In the genomic region with DNA sequence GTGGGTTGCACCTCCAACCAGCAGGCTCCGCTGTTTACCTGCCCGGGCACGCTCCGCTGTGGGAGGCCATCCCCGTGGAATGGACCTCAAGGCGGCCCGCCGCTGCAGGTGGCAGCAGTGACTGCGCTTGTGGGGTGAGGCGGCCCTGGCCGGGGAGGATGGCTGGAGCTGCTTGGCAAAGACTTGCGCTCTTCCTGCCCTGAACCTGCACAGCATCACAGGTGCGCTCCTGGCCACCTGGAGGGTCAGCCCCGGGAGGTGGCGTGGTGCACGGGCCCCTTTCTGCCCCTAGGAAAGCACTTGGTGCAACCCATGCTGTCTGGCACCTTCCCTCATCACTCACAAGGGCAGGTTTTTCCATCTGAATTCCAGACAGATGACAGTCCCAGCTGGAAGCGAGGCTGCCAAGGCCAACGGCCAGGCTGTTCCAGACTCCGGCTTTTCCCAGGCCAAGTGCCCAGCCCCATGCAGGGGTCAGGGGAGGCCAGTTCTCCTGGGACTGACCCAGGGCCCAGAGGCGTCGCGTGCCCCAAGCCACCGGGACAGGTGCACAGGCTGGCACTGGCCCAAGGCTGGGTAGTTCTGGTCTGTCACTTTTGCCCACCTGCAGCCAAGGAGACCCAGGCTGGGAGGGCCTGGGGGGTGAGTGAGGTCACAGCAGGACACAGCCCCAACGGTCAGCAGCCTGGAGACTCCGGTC, we compare ENCODE assay signal across 12 cellular contexts. TPM values are rescaled to one million over a fixed set of nuclear protein-coding genes. Genes with fewer than 3 reads are reported as not detected.
DNase-seq lines count a peak whose midpoint lies in the region; ATAC-seq and TF ChIP-seq lines count a peak whose summit lies in the region.
"Had no signal": no experiment of that assay in that cellular context is flagged by ENCODE, and none has a peak within 500 bp of the region (broad histone marks: within the 10 kb centered on the region; RNA-seq: fewer than 3 reads in every experiment).

No MANE protein-coding gene starts in this region.

- TF ChIP-seq CTCF in Panc1 (IDR thresholded peaks at IDR 0.05), result no peak; the same call in 1 of the 2 replicates
- TF ChIP-seq CTCF in CD8-positive, alpha-beta T cell (IDR thresholded peaks at IDR 0.05), result no peak

- DNase-seq in Right ventricle myocardium superior (peak; percentile 84), cardiac septum (ENCODE audit: low spot score) (no peak), Panc1 (ENCODE audit: low read depth, low spot score) (no peak), right cardiac atrium (peak; percentile 46 to 89 (median 70)), T-helper 2 cell (no peak)
- DNase-seq in CD8-positive, alpha-beta T cell, result no peak
- DNase-seq in activated CD4-positive, alpha-beta T cell treated with anti-CD3 and anti-CD28 coated beads, Interleukin-2, amount 50 U/mL, for 1 hour, result no peak
- no peak for DNase-seq in stimulated activated CD4-positive, alpha-beta T cell treated with anti-CD3 and anti-CD28 coated beads, Interleukin-15, amount 100 ng/mL, for 24 hours

- in situ Hi-C loops in Panc1 (cut with HindIII; ENCODE audit: low pct_unique_long_range_greater_than_20kb, low sequenced_read_pairs), result no loop called here

- H3K4me3 ChIP-seq in Panc1 (ENCODE audit: low read depth in 2 of 2, low read length in 2 of 2) (peak overlapping the region in 1 of 2 experiments; percentile 2; a peak in 1 of 4 replicates), right cardiac atrium (ENCODE audit: low read length) (no peak overlapping the region)
- H3K4me3 ChIP-seq in CD8-positive, alpha-beta T cell (ENCODE audit: low read depth, low read length), result no peak overlapping the region

- no peaks in the 10 kb centered on the region for H3K36me3 ChIP-seq in Panc1 (ENCODE audit: control insufficient read depth, insufficient read depth, low read length)
- H3K36me3 ChIP-seq in CD8-positive, alpha-beta T cell (ENCODE audit: insufficient read depth, low read length), result no peaks in the 10 kb centered on the region

- H3K27ac ChIP-seq in Panc1 (ENCODE audit: low read length) (peak overlapping the region; percentile 84), right cardiac atrium (ENCODE audit: low read length) (no peak overlapping the region)
- H3K27ac ChIP-seq in CD8-positive, alpha-beta T cell (ENCODE audit: low read depth, low read length), result no peak overlapping the region

- POLR2A ChIA-PET in Panc1 (lab: Charles Lee), result interaction anchor here (0.7 kb wide), 1 partner anchor 130 kb away, joined by 6 read pairs; no protein-coding TSS in a partner anchor
- POLR2A ChIA-PET in CD8-positive, alpha-beta T cell (lab: Charles Lee), result no interaction called here

- peaks cover 3% of the 10 kb centered on the region for H3K4me1 Mint-ChIP-seq in CD8-positive, alpha-beta T cell (ENCODE audit: low read depth)

- H3K9me3 ChIP-seq in Panc1 (ENCODE audit: control insufficient read depth, insufficient read depth, low read depth, low read length) (no peaks in the 10 kb centered on the region), right cardiac atrium (ENCODE audit: control insufficient read depth, low read length) (no peaks in the 10 kb centered on the region)
- no peaks in the 10 kb centered on the region for H3K9me3 ChIP-seq in CD8-positive, alpha-beta T cell (ENCODE audit: low read length)

- peak; percentile 89 for ATAC-seq in Right ventricle myocardium superior (ENCODE audit: poor library complexity)
- ATAC-seq in Panc1, result peak; percentile 82
- ATAC-seq in right cardiac atrium, result peak; percentile 53 to 75
- no peak for ATAC-seq in CD8-positive, alpha-beta T cell

- H3K36me3 Mint-ChIP-seq in CD8-positive, alpha-beta T cell, result no peaks in the 10 kb centered on the region

- 48% methylated on average over 25 of the region's 25 CpGs for WGBS in right cardiac atrium

- H3K27me3 Mint-ChIP-seq in CD8-positive, alpha-beta T cell (ENCODE audit: low read depth), result peaks cover 21% of the 10 kb centered on the region

- intact Hi-C loops in Right ventricle myocardium superior (cut with DNase I), result no loop called here
- intact Hi-C loops in cardiac septum (cut with DNase I), result loop anchor here (1.0 kb wide), 1 partner anchor 22 kb away; no protein-coding TSS in a partner anchor
- intact Hi-C loops in Panc1 (cut with micrococcal nuclease; ENCODE audit: unreplicated experiment), result no loop called here
- intact Hi-C loops in right cardiac atrium (cut with DNase I), result no loop called here
- intact Hi-C loops in CD8-positive, alpha-beta T cell (cut with DNase I, micrococcal nuclease), result no loop called here

- H3K27me3 ChIP-seq in Panc1 (ENCODE audit: control insufficient read depth, insufficient read depth, low read length), result no peaks in the 10 kb centered on the region
- H3K27me3 ChIP-seq in right cardiac atrium (ENCODE audit: control insufficient read depth, insufficient read depth), result no peaks in the 10 kb centered on the region
- H3K27me3 ChIP-seq in CD8-positive, alpha-beta T cell (ENCODE audit: insufficient read depth, low read length), result no peaks in the 10 kb centered on the region

- H3K27ac Mint-ChIP-seq in CD8-positive, alpha-beta T cell, result no peak overlapping the region
- H3K27ac Mint-ChIP-seq: T-helper 1 cell treated with Interleukin-12 subunit alpha and Interleukin-12 subunit beta and Interleukin-4 antibody, amounts not matched to agents 30 μg/mL and 1 μg/mL, for 36 hours had no signal

- no TSS peak for BruUV-seq in Panc1 (replicated peaks; lab: Mats Ljungman, UMichigan)

- H3K4me1 ChIP-seq in Panc1 (ENCODE audit: control insufficient read depth, insufficient read depth, low read length) (peaks cover 52% of the 10 kb centered on the region), right cardiac atrium (ENCODE audit: control insufficient read depth, insufficient read depth, low read length) (no peaks in the 10 kb centered on the region)
- H3K4me1 ChIP-seq in CD8-positive, alpha-beta T cell (ENCODE audit: insufficient read depth, low read length), result no peaks in the 10 kb centered on the region

- CTCF ChIA-PET in Panc1 (lab: Charles Lee), result no interaction called here
- CTCF ChIA-PET in CD8-positive, alpha-beta T cell (lab: Charles Lee), result no interaction called here

- no peaks in the 10 kb centered on the region for H3K9me3 Mint-ChIP-seq in CD8-positive, alpha-beta T cell
- H3K9me3 Mint-ChIP-seq: central memory CD8-positive, alpha-beta T cell; neural crest cell; T-helper 1 cell treated with Interleukin-12 subunit alpha and Interleukin-12 subunit beta and Interleukin-4 antibody, amounts not matched to agents 30 μg/mL and 1 μg/mL, for 36 hours had no signal

- no peak overlapping the region for H3K4me3 Mint-ChIP-seq in CD8-positive, alpha-beta T cell
- H3K4me3 Mint-ChIP-seq: central memory CD8-positive, alpha-beta T cell; neural crest cell; T-helper 1 cell treated with Interleukin-12 subunit alpha and Interleukin-12 subunit beta and Interleukin-4 antibody, amounts not matched to agents 30 μg/mL and 1 μg/mL, for 36 hours had no signal

RNA-seq across cellular contexts. Expression of a gene that starts 13.3 kb away (rescaled TPM):
- 0.81 TPM for total RNA-seq in Right ventricle myocardium superior
- 0.51 TPM for total RNA-seq in cardiac septum
- 0.39 TPM for total RNA-seq in Panc1 (2021; ENCODE audit: unreplicated experiment)
- 0.16 TPM for polyA plus RNA-seq in Panc1 (2012; ENCODE audit: insufficient read length)
- total RNA-seq in right cardiac atrium, result 1 to 10 TPM; 2.3 to 7.5 (median 4.6) TPM
- polyA plus RNA-seq in right cardiac atrium, result 1.0 TPM
- not detected for total RNA-seq in CD8-positive, alpha-beta T cell
- total RNA-seq: neural crest cell had no signal
- polyA plus RNA-seq: BJ had no signal

RNA-seq across cellular contexts. Expression of a gene that starts 25.8 kb away (rescaled TPM):
- not detected for total RNA-seq in Right ventricle myocardium superior
- total RNA-seq in cardiac septum, result not detected
- total RNA-seq in Panc1 (2021; ENCODE audit: unreplicated experiment), result 0.21 TPM
- polyA plus RNA-seq in Panc1 (2012; ENCODE audit: insufficient read length), result not detected
- total RNA-seq in right cardiac atrium, result not detected
- not detected for polyA plus RNA-seq in right cardiac atrium
- not detected for total RNA-seq in CD8-positive, alpha-beta T cell

RNA-seq across cellular contexts. Expression of a gene that starts 33.3 kb away (rescaled TPM):
- total RNA-seq in Right ventricle myocardium superior, result 14.8 TPM
- total RNA-seq in cardiac septum, result 14.3 TPM
- 25.6 TPM for total RNA-seq in Panc1 (2021; ENCODE audit: unreplicated experiment)
- 34.0 TPM for polyA plus RNA-seq in Panc1 (2012; ENCODE audit: insufficient read length)
- 10 to 100 TPM; 13.6 to 24.4 (median 18.7) TPM for total RNA-seq in right cardiac atrium
- polyA plus RNA-seq in right cardiac atrium, result 22.5 TPM
- total RNA-seq in CD8-positive, alpha-beta T cell, result 10 to 100 TPM; 24.6 to 25.0 TPM

RNA-seq across cellular contexts. Expression of a gene that starts 33.5 kb away (rescaled TPM):
- total RNA-seq in Right ventricle myocardium superior (29.9 TPM), cardiac septum (31.3 TPM), Panc1 (2021; ENCODE audit: unreplicated experiment) (53.9 TPM), right cardiac atrium (10 to 100 TPM; 27.9 to 34.0 (median 30.5) TPM)
- 76.1 TPM for polyA plus RNA-seq in Panc1 (2012; ENCODE audit: insufficient read length)
- polyA plus RNA-seq in right cardiac atrium, result 28.9 TPM
- total RNA-seq in CD8-positive, alpha-beta T cell, result 10 to 100 TPM; 11.4 to 14.1 TPM

RNA-seq across cellular contexts. Expression of a gene that starts 51.3 kb away (rescaled TPM):
- total RNA-seq in Right ventricle myocardium superior (4.3 TPM), cardiac septum (2.0 TPM), Panc1 (2021; ENCODE audit: unreplicated experiment) (5.4 TPM), right cardiac atrium (1 to 10 TPM; 2.8 to 5.7 (median 3.3) TPM)
- 7.3 TPM for polyA plus RNA-seq in Panc1 (2012; ENCODE audit: insufficient read length)
- polyA plus RNA-seq in right cardiac atrium, result 2.5 TPM
- total RNA-seq in CD8-positive, alpha-beta T cell, result under 1 TPM; 0.44 to 0.60 TPM
- total RNA-seq: neural crest cell had no signal

Comparison
In these comparisons a context has a peak if more than half of its experiments do, and no peak if none do; other contexts are left out.
1. DNase-seq: peak in Right ventricle myocardium superior (single experiment) and right cardiac atrium (3 of 3); none in cardiac septum (single experiment), Panc1 (single experiment), CD8-positive, alpha-beta T cell (0 of 7), activated CD4-positive, alpha-beta T cell treated with anti-CD3 and anti-CD28 coated beads, Interleukin-2, amount 50 U/mL, for 1 hour (single experiment), stimulated activated CD4-positive, alpha-beta T cell treated with anti-CD3 and anti-CD28 coated beads, Interleukin-15, amount 100 ng/mL, for 24 hours (single experiment) and T-helper 2 cell (0 of 5).